ENCODE assay signal across 8 cellular contexts in the genomic region with DNA sequence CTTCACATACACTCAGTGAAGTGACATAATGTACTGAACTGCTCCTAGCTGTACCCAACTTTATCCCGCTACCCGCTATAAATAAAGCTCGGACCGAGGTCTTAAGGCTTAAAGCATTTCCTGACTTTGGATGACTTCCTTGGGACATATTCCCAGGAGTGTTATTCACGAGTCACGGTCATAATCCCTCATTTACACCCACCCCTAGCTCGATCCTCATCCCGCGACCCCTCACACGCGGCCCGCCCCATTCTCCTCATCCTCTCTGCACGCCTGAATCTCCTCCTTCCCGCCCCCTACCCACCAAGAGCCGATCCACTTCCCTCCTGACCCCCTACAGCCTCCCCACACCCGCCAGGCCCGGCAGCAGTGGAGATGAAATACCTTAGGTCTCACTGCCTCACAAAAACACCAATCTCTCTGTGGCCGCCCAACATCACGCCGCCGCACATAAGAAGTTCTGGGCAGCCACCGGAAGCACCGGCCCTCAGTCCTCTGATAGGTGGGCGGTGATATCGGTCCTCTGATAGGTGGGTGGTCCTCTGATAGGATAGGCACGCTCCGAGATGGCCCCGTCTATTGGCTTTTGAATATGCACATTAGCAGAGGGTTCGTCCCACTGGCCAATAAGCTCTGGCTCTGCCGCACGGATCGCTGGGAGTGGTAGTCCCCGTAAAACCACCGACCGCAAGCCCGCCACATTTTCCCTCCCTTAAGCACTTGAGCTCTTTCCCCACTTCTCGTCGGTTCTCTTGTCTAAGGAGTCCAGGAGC. TPM values are rescaled to one million over a fixed set of nuclear protein-coding genes. Genes with fewer than 3 reads are reported as not detected.
DNase-seq lines count a peak whose midpoint lies in the region; ATAC-seq, FAIRE-seq and TF ChIP-seq lines count a peak whose summit lies in the region.

A gene with protein sequence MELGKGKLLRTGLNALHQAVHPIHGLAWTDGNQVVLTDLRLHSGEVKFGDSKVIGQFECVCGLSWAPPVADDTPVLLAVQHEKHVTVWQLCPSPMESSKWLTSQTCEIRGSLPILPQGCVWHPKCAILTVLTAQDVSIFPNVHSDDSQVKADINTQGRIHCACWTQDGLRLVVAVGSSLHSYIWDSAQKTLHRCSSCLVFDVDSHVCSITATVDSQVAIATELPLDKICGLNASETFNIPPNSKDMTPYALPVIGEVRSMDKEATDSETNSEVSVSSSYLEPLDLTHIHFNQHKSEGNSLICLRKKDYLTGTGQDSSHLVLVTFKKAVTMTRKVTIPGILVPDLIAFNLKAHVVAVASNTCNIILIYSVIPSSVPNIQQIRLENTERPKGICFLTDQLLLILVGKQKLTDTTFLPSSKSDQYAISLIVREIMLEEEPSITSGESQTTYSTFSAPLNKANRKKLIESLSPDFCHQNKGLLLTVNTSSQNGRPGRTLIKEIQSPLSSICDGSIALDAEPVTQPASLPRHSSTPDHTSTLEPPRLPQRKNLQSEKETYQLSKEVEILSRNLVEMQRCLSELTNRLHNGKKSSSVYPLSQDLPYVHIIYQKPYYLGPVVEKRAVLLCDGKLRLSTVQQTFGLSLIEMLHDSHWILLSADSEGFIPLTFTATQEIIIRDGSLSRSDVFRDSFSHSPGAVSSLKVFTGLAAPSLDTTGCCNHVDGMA (minus strand): TSS at position 462 of the 773 bp plus-strand sequence. CDS start 7,897 bp downstream, outside the sequence.

- peaks cover 0 to 40% of the 10 kb centered on the region in 2 experiments; a peak in 3 of 4 replicates for H3K79me2 ChIP-seq in H1 (ENCODE audit: control insufficient read depth in 1 of 2, insufficient read depth in 2 of 2, low read length in 2 of 2)

- H3K4me3 Mint-ChIP-seq in memory B cell, result peak within 1 kb of the TSS; percentile 91

- peak; percentile 98 for ATAC-seq in memory B cell (ENCODE audit: low read depth)

- H2BK5ac ChIP-seq in H1 (ENCODE audit: low read depth, low read length), result 0 out of 2 replicates have a peak within 1 kb of the TSS, but pooled peaks have one; percentile 20

- no peak within 1 kb of the TSS for H2AK5ac ChIP-seq in H1 (ENCODE audit: low read depth, low read length)

- H3K4me1 Mint-ChIP-seq in memory B cell, result peaks cover 15% of the 10 kb centered on the region

- no peaks in the 10 kb centered on the region for H3K9me3 ChIP-seq in H1 (ENCODE audit: insufficient read depth in 2 of 2, low read depth in 1 of 2, low read length in 1 of 2)

- H3K23me2 ChIP-seq in H1 (ENCODE audit: low read depth, low read length), result peaks cover 5% of the 10 kb centered on the region; the same call in 1 of the 2 replicates

- no peaks in the 10 kb centered on the region for H3K36me3 ChIP-seq in H1 (ENCODE audit: control insufficient read depth in 2 of 4, insufficient read depth in 4 of 4, low read length in 3 of 4)

- no peak within 1 kb of the TSS for H2BK20ac ChIP-seq in H1 (ENCODE audit: low read length)

- H3K27ac ChIP-seq in H1 (ENCODE audit: low read depth, low read length), result peak within 1 kb of the TSS; percentile 53; the same call in 1 of the 2 replicates

- POLR2A ChIA-PET in activated CD8-positive, alpha-beta memory T cell treated with anti-CD3 and anti-CD28 coated beads for 36 hours (lab: Charles Lee), result interaction anchor here (0.6 to 1.5 kb wide), 4 partner anchors 15 to 187 kb away, joined by 3 to 18 read pairs (median 6); partner anchors contain the start of gene ATAD2B
- POLR2A ChIA-PET in H1 (lab: Charles Lee; ENCODE audit: partially characterized antibody), result interaction anchor here (0.7 to 3.1 kb wide), 19 partner anchors 9 to 122 kb away, joined by 3 to 22 read pairs (median 5); partner anchors contain the start of genes ATAD2B, MFSD2B and SF3B6

- peak within 1 kb of the TSS; percentile 54 to 96 (median 78) for H3K9ac ChIP-seq in H1 (replicated peaks in 1 of 4; ENCODE audit: extremely low read depth in 1 of 4, low read depth in 3 of 4, low read length in 3 of 4)

- no peak within 1 kb of the TSS for H3K23ac ChIP-seq in H1 (ENCODE audit: insufficient read length)

- TF ChIP-seq POLR2A in H1 (IDR thresholded peaks at IDR 0.05; ENCODE audit: control extremely low read depth in 1 of 2, low read depth in 2 of 2, low read length in 2 of 2), result peak; percentile 49 to 88

- no peak for TF ChIP-seq CTCF in GM20000 (IDR thresholded peaks at IDR 0.05; ENCODE audit: extremely low read depth, missing control alignments)
- no peak for TF ChIP-seq CTCF in H1 (IDR thresholded peaks at IDR 0.05; ENCODE audit: control extremely low read depth in 1 of 3, insufficient read depth in 1 of 3, low read depth in 1 of 3, low read length in 3 of 3)

- H3K4ac ChIP-seq in H1 (replicated peaks; ENCODE audit: insufficient read length, low read depth, low read length), result peak within 1 kb of the TSS; percentile 27

- H4K5ac ChIP-seq in H1 (ENCODE audit: insufficient read length, low read depth, low read length), result peak within 1 kb of the TSS; percentile 41

- no peak for TF ChIP-seq RAD21 in H1 (IDR thresholded peaks at IDR 0.05 in 1 of 2, conservative IDR thresholded peaks at IDR 0.05 in 1 of 2; ENCODE audit: low read depth in 2 of 2, low read length in 2 of 2)

- H2BK12ac ChIP-seq in H1 (ENCODE audit: low read depth, low read length), result peak within 1 kb of the TSS; percentile 52; the same call in 1 of the 2 replicates

- peaks cover 2% of the 10 kb centered on the region; the same call in 1 of the 2 replicates for H3K79me1 ChIP-seq in H1 (ENCODE audit: low read depth, low read length)

- no peak within 1 kb of the TSS for H3K14ac ChIP-seq in H1 (ENCODE audit: insufficient read length)

- no peaks in the 10 kb centered on the region for H3K9me3 Mint-ChIP-seq in memory B cell

- DNase-seq in CMK (ENCODE audit: low read depth), result peak; percentile 95
- DNase-seq in GM20000 (ENCODE audit: low spot score), result peak; percentile 93
- DNase-seq in HT-29 (ENCODE audit: low spot score), result peak; percentile 97
- peak; percentile 97 to 99 for DNase-seq in NOMO-1 (lab: John Stamatoyannopoulos, UW; ENCODE audit: unreplicated experiment in 2 of 2)
- DNase-seq in H1 (ENCODE audit: low read depth in 1 of 2, low spot score in 2 of 2), result peak; percentile 82 to 94
- DNase-seq in memory B cell (ENCODE audit: low spot score in 2 of 2), result peak; percentile 72 to 86
- peak; percentile 88 for DNase-seq in stimulated activated CD8-positive, alpha-beta memory T cell treated with anti-CD3 and anti-CD28 coated beads, Interleukin-12 subunit alpha, Interleukin-12 subunit beta, amount 100 ng/mL, for 24 hours (ENCODE audit: extremely low read depth)

- peaks cover 2% of the 10 kb centered on the region for H3K36me3 Mint-ChIP-seq in memory B cell

- peak within 1 kb of the TSS; percentile 73 to 95 (median 84) for H3K4me3 ChIP-seq in H1 (ENCODE audit: extremely low read depth in 1 of 4, insufficient read depth in 2 of 4, low read depth in 3 of 4, low read length in 4 of 4)

- peak; percentile 81 for FAIRE-seq in H1 (lab: Jason Lieb, UNC)

- H3K27me3 Mint-ChIP-seq in memory B cell, result no peaks in the 10 kb centered on the region

- WGBS in H1 (ENCODE audit: extremely low coverage in 1 of 2, insufficient coverage in 1 of 2, insufficient read length in 1 of 2, insufficient replicate concordance in 2 of 2, low coverage in 1 of 2, low lambda C conversion rate in 2 of 2, missing lambda C conversion rate in 1 of 2), 2 experiments, result 2% methylated on average over 36 of the region's 38 CpGs; no CpG with 5 or more reads in 1 of the 2 experiments

- H2BK120ac ChIP-seq in H1 (replicated peaks; ENCODE audit: low read depth, low read length), result no peak within 1 kb of the TSS

- H4K91ac ChIP-seq in H1 (replicated peaks; ENCODE audit: insufficient read length, low read length), result peak within 1 kb of the TSS; percentile 38

- H2BK15ac ChIP-seq in H1 (ENCODE audit: low read length), result no peak within 1 kb of the TSS

- H4K8ac ChIP-seq in H1 (ENCODE audit: extremely low read depth, insufficient read depth, low read length), result peak within 1 kb of the TSS; percentile 19; the same call in 1 of the 2 replicates

- H3K4me2 ChIP-seq in H1 (ENCODE audit: insufficient read depth in 1 of 2, low read depth in 2 of 2, low read length in 2 of 2), result peak within 1 kb of the TSS; percentile 29 to 73

- H3K18ac ChIP-seq in H1 (ENCODE audit: extremely low read depth, low read length), result peak within 1 kb of the TSS; percentile 73; the same call in 1 of the 2 replicates

- H3K27ac Mint-ChIP-seq in memory B cell, result peak within 1 kb of the TSS; percentile 89

- no peak for TF ChIP-seq EP300 in H1 (IDR thresholded peaks at IDR 0.05; ENCODE audit: borderline replicate concordance in 1 of 2, low read depth in 2 of 2, low read length in 2 of 2)

- H2AFZ ChIP-seq in H1 (ENCODE audit: low read length), result peak within 1 kb of the TSS; percentile 25

- no peaks in the 10 kb centered on the region for H3K27me3 ChIP-seq in H1 (replicated peaks in 1 of 4; ENCODE audit: control insufficient read depth in 3 of 4, extremely low read depth in 1 of 4, insufficient read depth in 3 of 4, low read length in 3 of 4)

- CTCF ChIA-PET in activated CD8-positive, alpha-beta memory T cell treated with anti-CD3 and anti-CD28 coated beads for 36 hours (lab: Charles Lee), result interaction anchor here (0.7 to 1.5 kb wide), 3 partner anchors 27 to 37 kb away, joined by 3 to 9 read pairs (median 4); partner anchors contain the start of genes SF3B6 and TP53I3
- CTCF ChIA-PET in H1 (lab: Charles Lee; ENCODE audit: partially characterized antibody), result interaction anchor here (0.6 to 4.8 kb wide), 7 partner anchors 13 to 190 kb away, joined by 3 to 23 read pairs (median 3); partner anchors contain the start of genes ATAD2B and TP53I3

- no peak within 1 kb of the TSS for H3K56ac ChIP-seq in H1 (replicated peaks; ENCODE audit: insufficient read length, low read depth, low read length)

- peaks cover 5 to 12% (median 6%) of the 10 kb centered on the region in 4 experiments; a peak in 5 of 7 replicates for H3K4me1 ChIP-seq in H1 (replicated peaks in 1 of 4; ENCODE audit: control insufficient read depth in 3 of 4, insufficient read depth in 4 of 4, low read length in 3 of 4)

- H4K20me1 ChIP-seq in H1 (replicated peaks in 1 of 2; ENCODE audit: control insufficient read depth in 1 of 2, insufficient read depth in 2 of 2, low read length in 2 of 2), result peaks cover 0 to 3% of the 10 kb centered on the region in 2 experiments

RNA-seq across cellular contexts. Expression of the gene that starts here (rescaled TPM):
- total RNA-seq in HT-29 (2014; rRNA removed; shearing (Covaris generic)), result 2.7 and 6.4 TPM in 2 replicates
- total RNA-seq in activated CD8-positive, alpha-beta memory T cell treated with anti-CD3 and anti-CD28 coated beads for 36 hours, result 10 to 100 TPM; 27.1 to 30.9 TPM
- 37.6 and 40.1 TPM in 2 replicates for total RNA-seq in H1 (2021; fragmentation: NEBNext Ultra II Directional; extraction: Animal tissue kit (Norgen Biotek cat#: 25700))
- 18.0 and 19.2 TPM in 2 replicates for polyA plus RNA-seq in H1 (2011; rRNA removed)
- 21.5 TPM for polyA plus RNA-seq in H1 (2011; cell fraction: cytosol; rRNA removed)
- 22.9 TPM for polyA plus RNA-seq in H1 (2011; cell fraction: nucleus; rRNA removed)
- polyA plus RNA-seq in H1 (2012, experiment 1 of 2), result 18.2 to 21.5 TPM (median 20.2 TPM) in 4 replicates
- 1.3 TPM for polyA plus RNA-seq in H1 (2012, experiment 2 of 2)
- polyA plus RNA-seq in H1 (2013, experiment 1 of 2), result 15.0 TPM
- 15.4 TPM for polyA plus RNA-seq in H1 (2013, experiment 2 of 2)
- 119 and 146 TPM in 2 replicates for polyA minus RNA-seq in H1 (2011; rRNA and poly(A)+ RNA removed)
- 14.8 TPM for polyA minus RNA-seq in H1 (2011; cell fraction: cytosol; rRNA and poly(A)+ RNA removed)
- polyA minus RNA-seq in H1 (2011; cell fraction: nucleus; rRNA and poly(A)+ RNA removed), result 20.8 TPM

Comparison
In these comparisons a context has a peak if more than half of its experiments do, and no peak if none do; other contexts are left out.
1. Peak in every context shown above with its lines: DNase-seq, ATAC-seq, H3K4me3 ChIP-seq and H3K27ac ChIP-seq.